ENCODE assay signal across 11 cellular contexts in genomic region chr22:27895600-27895999, GRCh38. TPM values are rescaled to one million over a fixed set of nuclear protein-coding genes. Genes with fewer than 3 reads are reported as not detected.
DNase-seq lines count a peak whose midpoint lies in the region; ATAC-seq lines count a peak whose summit lies in the region.
"Had no signal": no experiment of that assay in that cellular context is flagged by ENCODE, and none has a peak within 500 bp of the region (broad histone marks: within the 10 kb centered on the region; RNA-seq: fewer than 3 reads in every experiment).

No MANE protein-coding gene starts in this region.

- H3K36me3 ChIP-seq in effector memory CD4-positive, alpha-beta T cell (ENCODE audit: control insufficient read depth, insufficient read depth, low read length): peaks cover 32% of the 10 kb centered on the region

- DNase-seq in Caki2 (ENCODE audit: low read depth): peak; percentile 48
- no peak for DNase-seq in activated naive CD4-positive, alpha-beta T cell (lab: John Stamatoyannopoulos, UW)
- no peak for DNase-seq in DMS53 (lab: John Stamatoyannopoulos, UW)
- DNase-seq in DMS79 treated with DMSO at 0.1 percent for 48 hours (lab: John Stamatoyannopoulos, UW): no peak
- no peak for DNase-seq in effector memory CD4-positive, alpha-beta T cell
- DNase-seq: lower lobe of right lung, NCI-H510A had no signal

- in situ Hi-C loops in Caki2 (cut with HindIII; ENCODE audit: low pct_unique_long_range_greater_than_20kb, low sequenced_read_pairs): no loop called here

- no peaks in the 10 kb centered on the region for H3K4me1 ChIP-seq in effector memory CD4-positive, alpha-beta T cell (ENCODE audit: control insufficient read depth, insufficient read depth, low read length, poor library complexity, severe bottlenecking)
- H3K4me1 ChIP-seq: lower lobe of right lung had no signal

- peak; percentile 85 for ATAC-seq in GM19025 (IDR thresholded peaks at IDR 0.05; ENCODE audit: low read depth, unreplicated experiment)
- ATAC-seq in HG02588 (IDR thresholded peaks at IDR 0.05; ENCODE audit: unreplicated experiment): peak; percentile 94
- peak; percentile 95 for ATAC-seq in HG03460 (IDR thresholded peaks at IDR 0.05; ENCODE audit: unreplicated experiment)
- ATAC-seq: lower lobe of right lung, SK-N-SH treated with all-trans-retinoic acid at 6 μM for 48 hours had no signal

- H3K27me3 ChIP-seq in effector memory CD4-positive, alpha-beta T cell (replicated peaks; ENCODE audit: control insufficient read depth, insufficient read depth, low read length, poor library complexity, severe bottlenecking): no peaks in the 10 kb centered on the region

- no peaks in the 10 kb centered on the region for H3K9me3 ChIP-seq in effector memory CD4-positive, alpha-beta T cell (ENCODE audit: control insufficient read depth, low read length)
- H3K9me3 ChIP-seq: lower lobe of right lung had no signal

- no peak overlapping the region for H3K4me3 ChIP-seq in effector memory CD4-positive, alpha-beta T cell (ENCODE audit: insufficient read depth, low read depth, low read length, poor library complexity, severe bottlenecking)
- H3K4me3 ChIP-seq: lower lobe of right lung had no signal

- no peak overlapping the region for H3K27ac ChIP-seq in effector memory CD4-positive, alpha-beta T cell (ENCODE audit: insufficient read depth, low read length, poor library complexity, severe bottlenecking)
- H3K27ac ChIP-seq: lower lobe of right lung had no signal

RNA-seq across cellular contexts. Expression of gene PITPNB, which starts 23.5 kb away (rescaled TPM):
- 8.6 and 11.0 TPM in 2 replicates for total RNA-seq in Caki2 (2014; rRNA removed; shearing (Covaris generic); ENCODE audit: low replicate concordance)
